ENCODE assay signal across 27 cellular contexts in genomic region chr4:26782830-26783202, GRCh38.
"Had no signal": no experiment of that assay in that cellular context is flagged by ENCODE, and none has a peak within 500 bp of the region (broad histone marks: within the 10 kb centered on the region; RNA-seq: fewer than 3 reads in every experiment).

No MANE protein-coding gene starts in this region.

- ATAC-seq: activated CD4-positive, CD25-positive, alpha-beta regulatory T cell treated with anti-CD3 and anti-CD28 coated beads, Interleukin-2, amount 50 U/mL, for 24 hours; activated CD8-positive, alpha-beta memory T cell treated with anti-CD3 and anti-CD28 coated beads, Interleukin-2, amount 10 ng/mL, durations not matched to agents 7 days and 5 days; activated CD8-positive, alpha-beta T cell treated with anti-CD3 and anti-CD28 coated beads for 36 hours; activated naive CD8-positive, alpha-beta T cell treated with anti-CD3 and anti-CD28 coated beads, Interleukin-2, amount 50 U/mL, for 24 hours; body of pancreas; gastrocnemius medialis; left cardiac atrium; sciatic nerve; stimulated activated naive B cell treated with anti-CD40 and anti-IgM and Interleukin-4, amounts not matched to agents 10 μg/mL and 1 μg/mL and 100 μg/mL, for 72 hours had no signal

- H3K36me3 ChIP-seq: gastrocnemius medialis, thoracic aorta, upper lobe of left lung had no signal

- H3K9me3 ChIP-seq: body of pancreas, esophagus muscularis mucosa, gastrocnemius medialis, thoracic aorta, upper lobe of left lung had no signal

- DNase-seq: activated CD4-positive, alpha-beta T cell treated with anti-CD3 and anti-CD28 coated beads, Interleukin-2, amount 10 ng/mL, durations not matched to agents 24 days and 14 days; activated CD8-positive, alpha-beta memory T cell treated with anti-CD3 and anti-CD28 coated beads, Interleukin-2, amount 10 ng/mL, durations not matched to agents 7 days and 5 days; activated CD8-positive, alpha-beta T cell treated with anti-CD3 and anti-CD28 coated beads for 36 hours; activated effector memory CD4-positive, alpha-beta T cell treated with anti-CD3 and anti-CD28 coated beads, Interleukin-2, amount 50 U/mL, for 16 hours; activated naive CD4-positive, alpha-beta T cell treated with anti-CD3 and anti-CD28 coated beads, Interleukin-2, amount 50 U/mL, for 16 hours; activated naive CD8-positive, alpha-beta T cell treated with anti-CD3 and anti-CD28 coated beads, Interleukin-2, amount 50 U/mL, for 24 hours; activated T-cell treated with anti-CD3 and anti-CD28 coated beads for 4 hours; anterior cingulate cortex; body of pancreas; dermis blood vessel endothelial cell; effector CD8-positive, alpha-beta T cell; gastrocnemius medialis; islet precursor cell; left cardiac atrium; mesenchymal stem cell; nucleus accumbens; posterior cingulate gyrus; stimulated activated CD4-positive, alpha-beta T cell treated with anti-CD3 and anti-CD28 coated beads, Interleukin-15, amount 100 ng/mL, for 24 hours; stimulated activated CD8-positive, alpha-beta memory T cell treated with anti-CD3 and anti-CD28 coated beads, Interleukin-4, amount 100 ng/mL, for 48 hours; stimulated activated naive B cell treated with anti-CD40 and anti-IgM and Interleukin-4, amounts not matched to agents 10 μg/mL and 1 μg/mL and 100 μg/mL, for 72 hours; upper lobe of left lung had no signal

- H3K4me3 ChIP-seq: body of pancreas, esophagus muscularis mucosa, gastrocnemius medialis, smooth muscle cell, thoracic aorta, upper lobe of left lung had no signal

- H3K27me3 ChIP-seq: body of pancreas, esophagus muscularis mucosa, gastrocnemius medialis, upper lobe of left lung had no signal

- H3K27ac ChIP-seq: body of pancreas, esophagus muscularis mucosa, gastrocnemius medialis, thoracic aorta, upper lobe of left lung, VCaP had no signal
